ENCODE assay signal across 11 cellular contexts in genomic region chr7:100896743-100897051, GRCh38. TPM values are rescaled to one million over a fixed set of nuclear protein-coding genes. Genes with fewer than 3 reads are reported as not detected.
DNase-seq lines count a peak whose midpoint lies in the region; ATAC-seq, FAIRE-seq and TF ChIP-seq lines count a peak whose summit lies in the region.
"Had no signal": no experiment of that assay in that cellular context is flagged by ENCODE, and none has a peak within 500 bp of the region (broad histone marks: within the 10 kb centered on the region; RNA-seq: fewer than 3 reads in every experiment).

No MANE protein-coding gene starts in this region.

- peak overlapping the region; percentile 50 for H3K4me3 ChIP-seq in HAP-1
- peak overlapping the region; percentile 39; the same call in 1 of the 2 replicates for H3K4me3 ChIP-seq in iPS-20b (ENCODE audit: low read length)
- peak overlapping the region; percentile 45 for H3K4me3 ChIP-seq in skeletal muscle satellite cell (ENCODE audit: low read length)

- peak; percentile 6 for ATAC-seq in WTC11
- ATAC-seq in HG02642 (IDR thresholded peaks at IDR 0.05; ENCODE audit: poor library complexity, unreplicated experiment): no peak

- peak overlapping the region; percentile 73 for H3K4me2 ChIP-seq in skeletal muscle satellite cell (ENCODE audit: low read length)

- no peaks in the 10 kb centered on the region for H3K9me3 ChIP-seq in HAP-1
- no peaks in the 10 kb centered on the region for H3K9me3 ChIP-seq in iPS-20b (ENCODE audit: insufficient read depth, low read depth, low read length)
- no peaks in the 10 kb centered on the region for H3K9me3 ChIP-seq in skeletal muscle satellite cell (replicated peaks; ENCODE audit: low read length)

- H3K36me3 Mint-ChIP-seq in WTC11: no peaks in the 10 kb centered on the region
- H3K36me3 Mint-ChIP-seq: activated CD4-positive, alpha-beta memory T cell treated with anti-CD3 and anti-CD28 coated beads for 36 hours had no signal

- H3K4me3 Mint-ChIP-seq in WTC11: peak overlapping the region; percentile 74; the same call in 1 of the 2 replicates

- TF ChIP-seq POLR2A in H54 (IDR thresholded peaks at IDR 0.05; ENCODE audit: low read depth, low read length): no peak

- H3K9ac ChIP-seq in iPS-20b (ENCODE audit: low read depth, low read length): no peak overlapping the region
- H3K9ac ChIP-seq in skeletal muscle satellite cell (ENCODE audit: low read depth, low read length): no peak overlapping the region

- H3K27me3 ChIP-seq in HAP-1 (ENCODE audit: low read depth) (peaks cover 4% of the 10 kb centered on the region; the same call in 1 of the 2 replicates), iPS-20b (ENCODE audit: insufficient read depth, low read length) (peaks cover 40% of the 10 kb centered on the region), skeletal muscle satellite cell (ENCODE audit: control insufficient read depth, insufficient read depth, low read length) (peaks cover 36% of the 10 kb centered on the region)

- no peak overlapping the region for H3K27ac Mint-ChIP-seq in WTC11
- H3K27ac Mint-ChIP-seq: activated CD4-positive, alpha-beta memory T cell treated with anti-CD3 and anti-CD28 coated beads for 36 hours; stimulated activated naive CD8-positive, alpha-beta T cell treated with anti-CD3 and anti-CD28 coated beads, Interleukin-15, Interleukin-2, amounts not matched to agents 100 ng/mL and 50 ng/mL, for 24 hours had no signal

- in situ Hi-C loops in HAP-1 (cut with MboI; ENCODE audit: low sequenced_read_pairs): loop anchor here (10.0 kb wide), 1 partner anchor 398 kb away; no protein-coding TSS in a partner anchor
- in situ Hi-C loops in KBM-7 (cut with MboI; ENCODE audit: low pct_unique_long_range_greater_than_20kb, low sequenced_read_pairs): no loop called here

- POLR2A ChIA-PET in WTC11 (lab: Charles Lee): no interaction called here

- peaks cover 32% of the 10 kb centered on the region for H3K27me3 Mint-ChIP-seq in WTC11 (ENCODE audit: low read depth)

- no peaks in the 10 kb centered on the region for H3K9me3 Mint-ChIP-seq in WTC11
- H3K9me3 Mint-ChIP-seq: activated CD4-positive, alpha-beta memory T cell treated with anti-CD3 and anti-CD28 coated beads for 36 hours; stimulated activated naive CD8-positive, alpha-beta T cell treated with anti-CD3 and anti-CD28 coated beads, Interleukin-15, Interleukin-2, amounts not matched to agents 100 ng/mL and 50 ng/mL, for 24 hours had no signal

- peaks cover 30% of the 10 kb centered on the region for H3K4me1 Mint-ChIP-seq in WTC11

- H3K36me3 ChIP-seq in HAP-1 (replicated peaks): no peaks in the 10 kb centered on the region
- H3K36me3 ChIP-seq in iPS-20b (ENCODE audit: insufficient read depth, low read depth, low read length): no peaks in the 10 kb centered on the region
- H3K36me3 ChIP-seq in skeletal muscle satellite cell (ENCODE audit: insufficient read depth, low read length): no peaks in the 10 kb centered on the region

- CTCF ChIA-PET in WTC11 (lab: Charles Lee): no interaction called here

- no peak overlapping the region for H3K27ac ChIP-seq in iPS-20b (ENCODE audit: low read length)

- DNase-seq in HAP-1 (ENCODE audit: low spot score in 2 of 2) (no peak), WTC11 (ENCODE audit: low spot score) (peak; percentile 46), H54 (ENCODE audit: insufficient read length, low spot score) (no peak), KBM-7 (no peak), GM20000 (ENCODE audit: low spot score) (no peak)
- DNase-seq: NCI-H1417 treated with DMSO at 0.1 percent for 48 hours had no signal

- H3K4me1 ChIP-seq in HAP-1 (peaks cover 4% of the 10 kb centered on the region), iPS-20b (ENCODE audit: insufficient read depth, low read length) (peaks cover under 1% of the 10 kb centered on the region; the same call in 1 of the 2 replicates), skeletal muscle satellite cell (ENCODE audit: control insufficient read depth, insufficient read depth, low read length) (peaks cover 6% of the 10 kb centered on the region)

- FAIRE-seq in H54 (lab: Jason Lieb, UNC): no peak

- TF ChIP-seq CTCF in WTC11 (IDR thresholded peaks at IDR 0.05) (no peak), GM20000 (IDR thresholded peaks at IDR 0.05; ENCODE audit: extremely low read depth, missing control alignments) (no peak)

TF ChIP-seq in WTC11, 78 proteins besides CTCF, POLR2A, EP300 and RAD21 (continues in another document):
- TF ChIP-seq TEAD1 (CRISPR knock-in tag; IDR thresholded peaks at IDR 0.05): no peak; the same call in 1 of the 2 replicates
- TF ChIP-seq IRF2 (CRISPR knock-in tag; IDR thresholded peaks at IDR 0.05; ENCODE audit: borderline replicate concordance, low read depth): no peak
- TF ChIP-seq IRF1 (CRISPR knock-in tag; IDR thresholded peaks at IDR 0.05): no peak
- no peak for TF ChIP-seq ERG (CRISPR knock-in tag; IDR thresholded peaks at IDR 0.05)
- TF ChIP-seq PREB (CRISPR knock-in tag; IDR thresholded peaks at IDR 0.05; ENCODE audit: borderline replicate concordance): no peak
- no peak for TF ChIP-seq ZNF232 (CRISPR knock-in tag; IDR thresholded peaks at IDR 0.05)
- TF ChIP-seq CBFB (CRISPR knock-in tag; IDR thresholded peaks at IDR 0.05; ENCODE audit: low read depth): no peak
- no peak for TF ChIP-seq ATF3 (CRISPR knock-in tag; conservative IDR thresholded peaks at IDR 0.05)
- no peak for TF ChIP-seq TCF7 (CRISPR knock-in tag; IDR thresholded peaks at IDR 0.05; ENCODE audit: low read depth)
- TF ChIP-seq, protein P1, sequence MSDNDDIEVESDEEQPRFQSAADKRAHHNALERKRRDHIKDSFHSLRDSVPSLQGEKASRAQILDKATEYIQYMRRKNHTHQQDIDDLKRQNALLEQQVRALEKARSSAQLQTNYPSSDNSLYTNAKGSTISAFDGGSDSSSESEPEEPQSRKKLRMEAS (CRISPR knock-in tag; IDR thresholded peaks at IDR 0.05): no peak
- TF ChIP-seq MYBL2 (CRISPR knock-in tag; IDR thresholded peaks at IDR 0.05): 0 out of 2 replicates have a peak, but pooled peaks have one; percentile 3
- TF ChIP-seq ZNF219 (CRISPR knock-in tag; IDR thresholded peaks at IDR 0.05; ENCODE audit: borderline replicate concordance): peak; percentile 48; the same call in 1 of the 2 replicates
- 0 out of 2 replicates have a peak, but pooled peaks have one; percentile 5 for TF ChIP-seq NFE2L1 (CRISPR knock-in tag; IDR thresholded peaks at IDR 0.05)
- TF ChIP-seq NR2C2 (CRISPR knock-in tag; IDR thresholded peaks at IDR 0.05): no peak
- TF ChIP-seq, protein P2, sequence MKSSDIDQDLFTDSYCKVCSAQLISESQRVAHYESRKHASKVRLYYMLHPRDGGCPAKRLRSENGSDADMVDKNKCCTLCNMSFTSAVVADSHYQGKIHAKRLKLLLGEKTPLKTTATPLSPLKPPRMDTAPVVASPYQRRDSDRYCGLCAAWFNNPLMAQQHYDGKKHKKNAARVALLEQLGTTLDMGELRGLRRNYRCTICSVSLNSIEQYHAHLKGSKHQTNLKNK (CRISPR knock-in tag; IDR thresholded peaks at IDR 0.05): no peak
- no peak for TF ChIP-seq JUN (CRISPR knock-in tag; IDR thresholded peaks at IDR 0.05)
- no peak for TF ChIP-seq RORB (CRISPR knock-in tag; IDR thresholded peaks at IDR 0.05)

RNA-seq across cellular contexts. Expression of gene ACHE, which starts 1.0 kb away (rescaled TPM):
- total RNA-seq in WTC11 (2021): 6.4 to 7.7 TPM (median 6.6 TPM) in 3 replicates
- 0.25 and 0.66 TPM in 2 replicates for total RNA-seq in skeletal muscle satellite cell (2012; rRNA removed)
- total RNA-seq: activated CD4-positive, alpha-beta memory T cell treated with anti-CD3 and anti-CD28 coated beads for 36 hours had no signal

RNA-seq across cellular contexts. Expression of gene UFSP1, which starts 7.2 kb away (rescaled TPM):
- 3.9 to 4.8 TPM (median 4.6 TPM) in 3 replicates for total RNA-seq in WTC11 (2021)
- total RNA-seq in skeletal muscle satellite cell (2012; rRNA removed): 5.0 and 9.4 TPM in 2 replicates

RNA-seq across cellular contexts. Expression of gene SRRT, which starts 21.8 kb away (rescaled TPM):
- 209 to 238 TPM (median 233 TPM) in 3 replicates for total RNA-seq in WTC11 (2021)
- total RNA-seq in skeletal muscle satellite cell (2012; rRNA removed): 33.4 and 37.5 TPM in 2 replicates

RNA-seq across cellular contexts. Expression of gene TRIP6, which starts 29.5 kb away (rescaled TPM):
- 128 to 140 TPM (median 130 TPM) in 3 replicates for total RNA-seq in WTC11 (2021)
- 76.2 and 107 TPM in 2 replicates for total RNA-seq in skeletal muscle satellite cell (2012; rRNA removed)

RNA-seq across cellular contexts. Expression of gene SLC12A9, which starts 44.2 kb away (rescaled TPM):
- 32.6 to 39.3 TPM (median 34.1 TPM) in 3 replicates for total RNA-seq in WTC11 (2021)
- total RNA-seq in skeletal muscle satellite cell (2012; rRNA removed): 12.9 and 18.6 TPM in 2 replicates
